In the genomic region with DNA sequence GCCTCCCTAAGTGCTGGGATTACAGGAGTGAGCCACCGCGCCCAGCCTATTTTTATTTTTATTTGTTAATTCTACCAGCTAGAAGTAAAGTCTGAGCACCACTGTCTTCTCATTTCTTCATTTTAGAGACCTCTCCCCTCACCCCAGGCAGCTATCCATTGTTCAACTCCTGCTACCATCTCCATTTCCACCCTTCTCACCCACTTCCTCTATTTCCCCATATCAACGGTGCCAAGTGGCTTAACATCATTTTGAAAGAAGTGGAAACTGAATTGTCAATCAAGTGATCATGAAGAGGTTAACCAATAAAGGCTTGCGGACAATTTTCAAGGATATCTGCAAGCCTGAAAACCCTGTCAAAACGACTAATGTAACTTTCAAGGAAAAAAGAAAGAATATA, we compare ENCODE assay signal across 23 cellular contexts.
"Had no signal": no experiment of that assay in that cellular context is flagged by ENCODE, and none has a peak within 500 bp of the region (broad histone marks: within the 10 kb centered on the region; RNA-seq: fewer than 3 reads in every experiment).

No MANE protein-coding gene starts in this region.

- H3K27me3 ChIP-seq: ascending aorta, cardiac muscle cell, colonic mucosa, gastroesophageal sphincter, right lobe of liver, tibial nerve had no signal

- DNase-seq: activated CD4-positive, alpha-beta memory T cell treated with anti-CD3 and anti-CD28 coated beads for 36 hours; activated CD4-positive, alpha-beta T cell treated with anti-CD3 and anti-CD28 coated beads for 48 hours; activated CD8-positive, alpha-beta memory T cell treated with anti-CD3 and anti-CD28 coated beads, Interleukin-2, amount 50 U/mL, for 4 hours; activated effector memory CD4-positive, alpha-beta T cell treated with anti-CD3 and anti-CD28 coated beads, Interleukin-2, amount 50 U/mL, for 16 hours; activated naive CD4-positive, alpha-beta T cell treated with anti-CD3 and anti-CD28 coated beads, Interleukin-2, amount 10 ng/mL, durations not matched to agents 7 days and 5 days; activated naive CD8-positive, alpha-beta T cell treated with anti-CD3 and anti-CD28 coated beads, Interleukin-2, amount 10 ng/mL, durations not matched to agents 7 days and 5 days; activated T-cell treated with anti-CD3 and anti-CD28 coated beads, Interleukin-2, amount 50 U/mL, for 1 hour; cerebellar nuclear complex; colonic mucosa; effector CD8-positive, alpha-beta T cell; hippocampal formation; left cardiac atrium; left ventricle myocardium superior; mucosa of descending colon; right lobe of liver; stimulated activated CD4-positive, alpha-beta T cell treated with anti-CD3 and anti-CD28 coated beads, Interleukin-2, amount 100 ng/mL, for 48 hours; stimulated activated naive CD4-positive, alpha-beta T cell treated with Interleukin-2 at 50 U/mL for 16 hours had no signal

- ATAC-seq: activated CD4-positive, CD25-positive, alpha-beta regulatory T cell treated with anti-CD3 and anti-CD28 coated beads, Interleukin-2, amount 50 U/mL, for 24 hours; gastroesophageal sphincter; left cardiac atrium; left ventricle myocardium superior; mucosa of descending colon; natural killer cell treated with Interleukin-12 subunit alpha and Interleukin-12 subunit beta and Interleukin-15 and Interleukin-18, amount 100 ng/mL, for 72 hours; right lobe of liver had no signal

- H3K4me1 ChIP-seq: ascending aorta, colonic mucosa, gastroesophageal sphincter, right lobe of liver, tibial nerve had no signal

- H3K36me3 ChIP-seq: colonic mucosa had no signal

- H3K4me3 ChIP-seq: ascending aorta, cardiac muscle cell, colonic mucosa, gastroesophageal sphincter, mucosa of descending colon, right lobe of liver, tibial nerve had no signal

- H3K9me3 ChIP-seq: ascending aorta, colonic mucosa, gastroesophageal sphincter, mucosa of descending colon, right lobe of liver, tibial nerve had no signal
